In the genomic region with DNA sequence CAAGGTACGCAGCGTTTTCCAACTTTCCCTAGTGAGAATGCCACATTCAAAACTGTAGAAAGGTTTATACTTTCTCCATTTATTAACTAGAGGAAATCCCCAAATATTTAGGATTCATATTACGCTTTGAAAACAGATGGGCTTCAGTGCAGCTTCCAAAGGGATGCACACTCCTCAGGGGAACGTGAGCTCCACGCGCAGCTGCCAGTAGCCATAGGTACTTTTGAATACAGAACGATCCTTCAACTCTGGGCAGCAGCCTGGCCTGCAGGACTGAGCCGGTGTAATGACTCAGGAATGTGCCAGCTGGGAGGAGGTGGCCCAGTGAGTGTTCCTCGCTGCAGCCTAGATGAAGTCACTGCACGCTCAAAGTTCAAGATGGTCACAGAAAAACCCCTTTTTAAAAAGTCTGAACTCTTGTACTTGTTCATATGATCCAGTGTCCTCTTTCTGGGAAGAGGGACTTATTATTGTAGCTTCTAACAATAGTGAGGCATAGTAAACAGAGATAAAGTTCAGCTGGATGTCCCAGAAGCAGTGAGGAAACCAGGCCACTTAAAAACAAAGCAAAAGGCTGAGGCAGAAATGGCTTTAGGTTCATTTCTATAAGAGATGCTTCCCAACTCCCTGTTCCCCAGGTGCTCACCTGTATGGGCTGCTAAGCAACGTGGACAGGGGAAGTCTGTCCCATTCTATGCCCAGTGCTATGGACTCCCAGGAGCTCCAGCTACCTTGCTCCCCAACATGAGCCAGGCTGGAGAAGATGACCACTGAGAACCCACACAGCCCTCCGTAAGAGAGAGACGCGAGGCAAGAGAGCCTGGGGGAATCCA, we compare ENCODE assay signal across 1 cellular context.
A peak's percentile ranks its signal among the peaks of the same experiment; 100 is the strongest.
TF ChIP-seq lines count a peak whose summit lies in the region.

No MANE protein-coding gene starts in this region.

TF ChIP-seq in HepG2, 621 proteins besides CTCF, POLR2A, EP300 and RAD21 (continued from another document and continues in another):
- TF ChIP-seq, protein P1, sequence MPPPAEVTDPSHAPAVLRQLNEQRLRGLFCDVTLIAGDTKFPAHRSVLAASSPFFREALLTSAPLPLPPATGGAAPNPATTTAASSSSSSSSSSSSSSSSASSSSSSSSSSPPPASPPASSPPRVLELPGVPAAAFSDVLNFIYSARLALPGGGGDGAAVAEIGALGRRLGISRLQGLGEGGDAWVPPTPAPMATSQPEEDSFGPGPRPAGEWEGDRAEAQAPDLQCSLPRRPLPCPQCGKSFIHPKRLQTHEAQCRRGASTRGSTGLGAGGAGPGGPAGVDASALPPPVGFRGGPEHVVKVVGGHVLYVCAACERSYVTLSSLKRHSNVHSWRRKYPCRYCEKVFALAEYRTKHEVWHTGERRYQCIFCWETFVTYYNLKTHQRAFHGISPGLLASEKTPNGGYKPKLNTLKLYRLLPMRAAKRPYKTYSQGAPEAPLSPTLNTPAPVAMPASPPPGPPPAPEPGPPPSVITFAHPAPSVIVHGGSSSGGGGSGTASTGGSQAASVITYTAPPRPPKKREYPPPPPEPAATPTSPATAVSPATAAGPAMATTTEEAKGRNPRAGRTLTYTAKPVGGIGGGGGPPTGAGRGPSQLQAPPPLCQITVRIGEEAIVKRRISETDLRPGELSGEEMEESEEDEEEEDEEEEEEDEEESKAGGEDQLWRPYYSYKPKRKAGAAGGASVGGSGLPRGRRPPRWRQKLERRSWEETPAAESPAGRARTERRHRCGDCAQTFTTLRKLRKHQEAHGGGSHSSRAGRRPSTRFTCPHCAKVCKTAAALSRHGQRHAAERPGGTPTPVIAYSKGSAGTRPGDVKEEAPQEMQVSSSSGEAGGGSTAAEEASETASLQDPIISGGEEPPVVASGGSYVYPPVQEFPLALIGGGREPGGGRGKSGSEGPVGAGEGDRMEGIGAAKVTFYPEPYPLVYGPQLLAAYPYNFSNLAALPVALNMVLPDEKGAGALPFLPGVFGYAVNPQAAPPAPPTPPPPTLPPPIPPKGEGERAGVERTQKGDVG (CRISPR knock-in tag; IDR thresholded peaks at IDR 0.05; ENCODE audit: borderline replicate concordance) = no peak
- TF ChIP-seq MEIS1 (CRISPR knock-in tag; IDR thresholded peaks at IDR 0.05; ENCODE audit: borderline replicate concordance) (0 out of 2 replicates have a peak, but pooled peaks have one; percentile 37), SKI (IDR thresholded peaks at IDR 0.05; ENCODE audit: partially characterized antibody) (peak; percentile 21), NBN (conservative IDR thresholded peaks at IDR 0.05) (no peak), ZNF83 (CRISPR knock-in tag; IDR thresholded peaks at IDR 0.05; ENCODE audit: borderline replicate concordance) (no peak), ZNF558 (CRISPR knock-in tag; IDR thresholded peaks at IDR 0.05; ENCODE audit: borderline replicate concordance) (no peak), ZNF451 (CRISPR knock-in tag; IDR thresholded peaks at IDR 0.05) (0 out of 2 replicates have a peak, but pooled peaks have one; percentile 23), ZNF878 (CRISPR knock-in tag; IDR thresholded peaks at IDR 0.05) (0 out of 2 replicates have a peak, but pooled peaks have one; percentile 53), ELF3 (CRISPR knock-in tag; IDR thresholded peaks at IDR 0.05) (peak; percentile 65; the same call in 1 of the 2 replicates), KDM4B (CRISPR knock-in tag; IDR thresholded peaks at IDR 0.05) (no peak; the same call in 1 of the 2 replicates), ZFP90 (CRISPR knock-in tag; IDR thresholded peaks at IDR 0.05; ENCODE audit: borderline replicate concordance) (no peak), ZNF431 (CRISPR knock-in tag; IDR thresholded peaks at IDR 0.05; ENCODE audit: borderline replicate concordance, low read depth) (peak; percentile 45; the same call in 1 of the 2 replicates), ZMAT3 (CRISPR knock-in tag; conservative IDR thresholded peaks at IDR 0.05) (0 out of 2 replicates have a peak, but pooled peaks have one; percentile 18), ZNF224 (CRISPR knock-in tag; IDR thresholded peaks at IDR 0.05) (0 out of 2 replicates have a peak, but pooled peaks have one; percentile 64), HOXA5 (CRISPR knock-in tag; IDR thresholded peaks at IDR 0.05) (peak; percentile 28; the same call in 1 of the 2 replicates), ZNF737 (CRISPR knock-in tag; IDR thresholded peaks at IDR 0.05; ENCODE audit: borderline replicate concordance) (no peak), ZNF333 (CRISPR knock-in tag; IDR thresholded peaks at IDR 0.05; ENCODE audit: borderline replicate concordance) (no peak)
- TF ChIP-seq, protein P2, sequence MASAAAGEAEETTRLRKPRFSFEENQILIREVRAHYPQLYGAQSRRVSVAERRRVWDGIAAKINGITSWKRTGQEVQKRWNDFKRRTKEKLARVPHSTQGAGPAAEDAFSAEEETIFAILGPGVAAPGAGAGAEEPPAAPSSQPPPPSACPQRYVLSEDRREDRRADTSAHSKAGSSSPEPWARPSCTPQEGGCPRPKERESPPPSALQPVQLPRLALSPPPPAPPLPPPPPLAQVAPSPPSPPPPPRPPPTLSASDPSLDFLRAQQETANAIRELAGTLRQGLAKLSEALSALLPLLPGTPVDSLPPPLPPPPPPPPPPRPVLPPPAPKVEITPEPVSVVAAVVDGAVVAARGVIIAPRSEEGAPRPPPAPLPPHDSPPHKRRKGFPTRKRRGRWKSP (CRISPR knock-in tag; IDR thresholded peaks at IDR 0.05) = peak; percentile 47; the same call in 1 of the 2 replicates
- TF ChIP-seq, protein P3, sequence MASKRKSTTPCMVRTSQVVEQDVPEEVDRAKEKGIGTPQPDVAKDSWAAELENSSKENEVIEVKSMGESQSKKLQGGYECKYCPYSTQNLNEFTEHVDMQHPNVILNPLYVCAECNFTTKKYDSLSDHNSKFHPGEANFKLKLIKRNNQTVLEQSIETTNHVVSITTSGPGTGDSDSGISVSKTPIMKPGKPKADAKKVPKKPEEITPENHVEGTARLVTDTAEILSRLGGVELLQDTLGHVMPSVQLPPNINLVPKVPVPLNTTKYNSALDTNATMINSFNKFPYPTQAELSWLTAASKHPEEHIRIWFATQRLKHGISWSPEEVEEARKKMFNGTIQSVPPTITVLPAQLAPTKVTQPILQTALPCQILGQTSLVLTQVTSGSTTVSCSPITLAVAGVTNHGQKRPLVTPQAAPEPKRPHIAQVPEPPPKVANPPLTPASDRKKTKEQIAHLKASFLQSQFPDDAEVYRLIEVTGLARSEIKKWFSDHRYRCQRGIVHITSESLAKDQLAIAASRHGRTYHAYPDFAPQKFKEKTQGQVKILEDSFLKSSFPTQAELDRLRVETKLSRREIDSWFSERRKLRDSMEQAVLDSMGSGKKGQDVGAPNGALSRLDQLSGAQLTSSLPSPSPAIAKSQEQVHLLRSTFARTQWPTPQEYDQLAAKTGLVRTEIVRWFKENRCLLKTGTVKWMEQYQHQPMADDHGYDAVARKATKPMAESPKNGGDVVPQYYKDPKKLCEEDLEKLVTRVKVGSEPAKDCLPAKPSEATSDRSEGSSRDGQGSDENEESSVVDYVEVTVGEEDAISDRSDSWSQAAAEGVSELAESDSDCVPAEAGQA (IDR thresholded peaks at IDR 0.05; ENCODE audit: low read depth) = no peak
- TF ChIP-seq, protein P3 (CRISPR knock-in tag; IDR thresholded peaks at IDR 0.05; ENCODE audit: borderline replicate concordance) = no peak
- TF ChIP-seq, protein P4, sequence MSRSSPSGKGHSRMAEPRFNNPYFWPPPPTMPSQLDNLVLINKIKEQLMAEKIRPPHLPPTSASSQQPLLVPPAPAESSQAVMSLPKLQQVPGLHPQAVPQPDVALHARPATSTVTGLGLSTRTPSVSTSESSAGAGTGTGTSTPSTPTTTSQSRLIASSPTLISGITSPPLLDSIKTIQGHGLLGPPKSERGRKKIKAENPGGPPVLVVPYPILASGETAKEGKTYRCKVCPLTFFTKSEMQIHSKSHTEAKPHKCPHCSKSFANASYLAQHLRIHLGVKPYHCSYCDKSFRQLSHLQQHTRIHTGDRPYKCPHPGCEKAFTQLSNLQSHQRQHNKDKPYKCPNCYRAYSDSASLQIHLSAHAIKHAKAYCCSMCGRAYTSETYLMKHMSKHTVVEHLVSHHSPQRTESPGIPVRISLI (CRISPR knock-in tag; IDR thresholded peaks at IDR 0.05; ENCODE audit: borderline replicate concordance) = peak; percentile 36; the same call in 1 of the 2 replicates
- TF ChIP-seq, protein P5, sequence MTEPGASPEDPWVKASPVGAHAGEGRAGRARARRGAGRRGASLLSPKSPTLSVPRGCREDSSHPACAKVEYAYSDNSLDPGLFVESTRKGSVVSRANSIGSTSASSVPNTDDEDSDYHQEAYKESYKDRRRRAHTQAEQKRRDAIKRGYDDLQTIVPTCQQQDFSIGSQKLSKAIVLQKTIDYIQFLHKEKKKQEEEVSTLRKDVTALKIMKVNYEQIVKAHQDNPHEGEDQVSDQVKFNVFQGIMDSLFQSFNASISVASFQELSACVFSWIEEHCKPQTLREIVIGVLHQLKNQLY (CRISPR knock-in tag; IDR thresholded peaks at IDR 0.05) = peak; percentile 45
- TF ChIP-seq, protein P6, sequence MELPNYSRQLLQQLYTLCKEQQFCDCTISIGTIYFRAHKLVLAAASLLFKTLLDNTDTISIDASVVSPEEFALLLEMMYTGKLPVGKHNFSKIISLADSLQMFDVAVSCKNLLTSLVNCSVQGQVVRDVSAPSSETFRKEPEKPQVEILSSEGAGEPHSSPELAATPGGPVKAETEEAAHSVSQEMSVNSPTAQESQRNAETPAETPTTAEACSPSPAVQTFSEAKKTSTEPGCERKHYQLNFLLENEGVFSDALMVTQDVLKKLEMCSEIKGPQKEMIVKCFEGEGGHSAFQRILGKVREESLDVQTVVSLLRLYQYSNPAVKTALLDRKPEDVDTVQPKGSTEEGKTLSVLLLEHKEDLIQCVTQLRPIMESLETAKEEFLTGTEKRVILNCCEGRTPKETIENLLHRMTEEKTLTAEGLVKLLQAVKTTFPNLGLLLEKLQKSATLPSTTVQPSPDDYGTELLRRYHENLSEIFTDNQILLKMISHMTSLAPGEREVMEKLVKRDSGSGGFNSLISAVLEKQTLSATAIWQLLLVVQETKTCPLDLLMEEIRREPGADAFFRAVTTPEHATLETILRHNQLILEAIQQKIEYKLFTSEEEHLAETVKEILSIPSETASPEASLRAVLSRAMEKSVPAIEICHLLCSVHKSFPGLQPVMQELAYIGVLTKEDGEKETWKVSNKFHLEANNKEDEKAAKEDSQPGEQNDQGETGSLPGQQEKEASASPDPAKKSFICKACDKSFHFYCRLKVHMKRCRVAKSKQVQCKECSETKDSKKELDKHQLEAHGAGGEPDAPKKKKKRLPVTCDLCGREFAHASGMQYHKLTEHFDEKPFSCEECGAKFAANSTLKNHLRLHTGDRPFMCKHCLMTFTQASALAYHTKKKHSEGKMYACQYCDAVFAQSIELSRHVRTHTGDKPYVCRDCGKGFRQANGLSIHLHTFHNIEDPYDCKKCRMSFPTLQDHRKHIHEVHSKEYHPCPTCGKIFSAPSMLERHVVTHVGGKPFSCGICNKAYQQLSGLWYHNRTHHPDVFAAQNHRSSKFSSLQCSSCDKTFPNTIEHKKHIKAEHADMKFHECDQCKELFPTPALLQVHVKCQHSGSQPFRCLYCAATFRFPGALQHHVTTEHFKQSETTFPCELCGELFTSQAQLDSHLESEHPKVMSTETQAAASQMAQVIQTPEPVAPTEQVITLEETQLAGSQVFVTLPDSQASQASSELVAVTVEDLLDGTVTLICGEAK (IDR thresholded peaks at IDR 0.05) = no peak
- TF ChIP-seq, protein P6 (CRISPR knock-in tag; IDR thresholded peaks at IDR 0.05) = no peak
